ENCODE assay signal across 13 cellular contexts in genomic region chr13:94112227-94112626, GRCh38.
DNase-seq lines count a peak whose midpoint lies in the region; ATAC-seq, FAIRE-seq and TF ChIP-seq lines count a peak whose summit lies in the region.
"Had no signal": no experiment of that assay in that cellular context is flagged by ENCODE, and none has a peak within 500 bp of the region (broad histone marks: within the 10 kb centered on the region; RNA-seq: fewer than 3 reads in every experiment).

No MANE protein-coding gene starts in this region.

- H3K4me3 ChIP-seq in fibroblast of lung (replicated peaks in 1 of 4; ENCODE audit: control extremely low read depth in 1 of 4, insufficient read depth in 1 of 4, low read depth in 3 of 4, low read length in 4 of 4), result no peak overlapping the region
- H3K4me3 ChIP-seq in MM.1S (ENCODE audit: low read length), result no peak overlapping the region

- no peak overlapping the region for H2AFZ ChIP-seq in fibroblast of lung (ENCODE audit: low read length)
- no peak overlapping the region for H2AFZ ChIP-seq in MM.1S (ENCODE audit: low read length)

- H3K4me2 ChIP-seq in fibroblast of lung (ENCODE audit: extremely low read depth, insufficient read depth, low read length), result peak overlapping the region; percentile 54
- no peak overlapping the region for H3K4me2 ChIP-seq in MM.1S (ENCODE audit: low read depth, low read length)

- H3K4me1 Mint-ChIP-seq in osteocyte (ENCODE audit: unreplicated experiment), result peaks cover 46% of the 10 kb centered on the region
- H3K4me1 Mint-ChIP-seq: activated T-helper 17 cell treated with anti-CD3 and anti-CD28 coated beads, Interleukin-2, amount 50 U/mL, for 72 hours; naive B cell had no signal

- H3K9ac ChIP-seq in fibroblast of lung (ENCODE audit: insufficient read depth, low read length) (no peak overlapping the region), MM.1S (ENCODE audit: low read length) (no peak overlapping the region)

- H3K27me3 Mint-ChIP-seq in osteocyte (ENCODE audit: unreplicated experiment), result no peaks in the 10 kb centered on the region
- H3K27me3 Mint-ChIP-seq: naive B cell; stimulated activated naive CD8-positive, alpha-beta T cell treated with anti-CD3 and anti-CD28 coated beads, Interleukin-15, Interleukin-2, amounts not matched to agents 100 ng/mL and 50 ng/mL, for 24 hours had no signal

- DNase-seq in EH (ENCODE audit: low read depth) (peak; percentile 93), RCC 7860 (ENCODE audit: low spot score) (peak; percentile 86), fibroblast of lung (ENCODE audit: low read depth in 2 of 2) (peak; percentile 95 to 98), osteocyte (ENCODE audit: extremely low spot score, unreplicated experiment) (no peak), C1 segment of cervical spinal cord (lab: John Stamatoyannopoulos, UW) (no peak), MM.1S (no peak)
- DNase-seq in activated CD8-positive, alpha-beta memory T cell treated with anti-CD3 and anti-CD28 coated beads, Interleukin-2, amount 50 U/mL, for 48 hours, result no peak
- DNase-seq: cortex of kidney, naive B cell had no signal

- H3K9me3 ChIP-seq in fibroblast of lung (ENCODE audit: control insufficient read depth, insufficient read depth, low read depth, low read length), result no peaks in the 10 kb centered on the region
- no peaks in the 10 kb centered on the region for H3K9me3 ChIP-seq in MM.1S (replicated peaks; ENCODE audit: insufficient read depth, low read length)

- no peak overlapping the region for H3K4me3 Mint-ChIP-seq in osteocyte (ENCODE audit: unreplicated experiment)
- H3K4me3 Mint-ChIP-seq: activated T-helper 17 cell treated with anti-CD3 and anti-CD28 coated beads, Interleukin-2, amount 50 U/mL, for 72 hours; naive B cell; stimulated activated naive CD8-positive, alpha-beta T cell treated with anti-CD3 and anti-CD28 coated beads, Interleukin-15, Interleukin-2, amounts not matched to agents 100 ng/mL and 50 ng/mL, for 24 hours had no signal

- H3K9me3 Mint-ChIP-seq in osteocyte (ENCODE audit: unreplicated experiment), result peaks cover 6% of the 10 kb centered on the region
- H3K9me3 Mint-ChIP-seq: activated T-helper 17 cell treated with anti-CD3 and anti-CD28 coated beads, Interleukin-2, amount 50 U/mL, for 72 hours had no signal

- peak; percentile 98 for FAIRE-seq in RCC 7860 (lab: Jason Lieb, UNC)
- FAIRE-seq: GM18507 had no signal

- H4K20me1 ChIP-seq in fibroblast of lung (ENCODE audit: control insufficient read depth, extremely low read depth, insufficient read depth, low read length) (no peaks in the 10 kb centered on the region), MM.1S (ENCODE audit: insufficient read depth, low read length) (no peaks in the 10 kb centered on the region)

- peak overlapping the region; percentile 46 for H3K27ac Mint-ChIP-seq in osteocyte (ENCODE audit: unreplicated experiment)
- H3K27ac Mint-ChIP-seq: activated T-helper 17 cell treated with anti-CD3 and anti-CD28 coated beads, Interleukin-2, amount 50 U/mL, for 72 hours; naive B cell; stimulated activated naive CD8-positive, alpha-beta T cell treated with anti-CD3 and anti-CD28 coated beads, Interleukin-15, Interleukin-2, amounts not matched to agents 100 ng/mL and 50 ng/mL, for 24 hours had no signal

- H3K36me3 ChIP-seq in fibroblast of lung (ENCODE audit: control insufficient read depth, insufficient read depth, low read length), result no peaks in the 10 kb centered on the region
- no peaks in the 10 kb centered on the region for H3K36me3 ChIP-seq in MM.1S (replicated peaks; ENCODE audit: insufficient read depth, low read length)

- H3F3A ChIP-seq in MM.1S (ENCODE audit: insufficient read depth, low read length), result no peaks in the 10 kb centered on the region

- H3K79me2 ChIP-seq in fibroblast of lung (ENCODE audit: control insufficient read depth, insufficient read depth, low read length), result no peaks in the 10 kb centered on the region
- H3K79me2 ChIP-seq in MM.1S (ENCODE audit: low read length), result no peaks in the 10 kb centered on the region

- TF ChIP-seq CTCF in fibroblast of lung (conservative IDR thresholded peaks at IDR 0.05 in 1 of 2, IDR thresholded peaks at IDR 0.05 in 1 of 2; ENCODE audit: low read depth in 1 of 2, low read length in 2 of 2) (no peak), osteocyte (IDR thresholded peaks at IDR 0.05) (no peak), MM.1S (IDR thresholded peaks at IDR 0.05; ENCODE audit: low read length) (no peak)

- H3K36me3 Mint-ChIP-seq in osteocyte (ENCODE audit: unreplicated experiment), result peaks cover 2% of the 10 kb centered on the region
- H3K36me3 Mint-ChIP-seq: naive B cell had no signal

- no peaks in the 10 kb centered on the region for H3K9me2 ChIP-seq in MM.1S (replicated peaks; ENCODE audit: insufficient read depth, low read length)

- H3K4me1 ChIP-seq in fibroblast of lung (ENCODE audit: control insufficient read depth, extremely low read depth, insufficient read depth, low read length) (no peaks in the 10 kb centered on the region), MM.1S (ENCODE audit: low read length) (0 out of 2 replicates have a peak, but pooled peaks cover 3% of the 10 kb centered on the region)

- H3K27ac ChIP-seq in fibroblast of lung (ENCODE audit: insufficient read depth, low read length) (no peak overlapping the region), MM.1S (ENCODE audit: low read length) (no peak overlapping the region)

- no peak for ATAC-seq in HG03565 (IDR thresholded peaks at IDR 0.05; ENCODE audit: unreplicated experiment)
- ATAC-seq: activated T-helper 17 cell treated with anti-CD3 and anti-CD28 coated beads, Interleukin-2, amount 50 U/mL, for 72 hours had no signal

- no peaks in the 10 kb centered on the region for H3K27me3 ChIP-seq in fibroblast of lung (ENCODE audit: control insufficient read depth, insufficient read depth, low read length)
- H3K27me3 ChIP-seq in MM.1S (replicated peaks; ENCODE audit: insufficient read depth, low read length), result no peaks in the 10 kb centered on the region

Comparison
In these comparisons a context has a peak if more than half of its experiments do, and no peak if none do; other contexts are left out.
1. DNase-seq: peak in EH (single experiment), RCC 7860 (single experiment) and fibroblast of lung (2 of 2); none in osteocyte (single experiment), C1 segment of cervical spinal cord (0 of 14), activated CD8-positive, alpha-beta memory T cell treated with anti-CD3 and anti-CD28 coated beads, Interleukin-2, amount 50 U/mL, for 48 hours (single experiment) and MM.1S (single experiment).